ENCODE assay signal across 1 cellular context in the genomic region with DNA sequence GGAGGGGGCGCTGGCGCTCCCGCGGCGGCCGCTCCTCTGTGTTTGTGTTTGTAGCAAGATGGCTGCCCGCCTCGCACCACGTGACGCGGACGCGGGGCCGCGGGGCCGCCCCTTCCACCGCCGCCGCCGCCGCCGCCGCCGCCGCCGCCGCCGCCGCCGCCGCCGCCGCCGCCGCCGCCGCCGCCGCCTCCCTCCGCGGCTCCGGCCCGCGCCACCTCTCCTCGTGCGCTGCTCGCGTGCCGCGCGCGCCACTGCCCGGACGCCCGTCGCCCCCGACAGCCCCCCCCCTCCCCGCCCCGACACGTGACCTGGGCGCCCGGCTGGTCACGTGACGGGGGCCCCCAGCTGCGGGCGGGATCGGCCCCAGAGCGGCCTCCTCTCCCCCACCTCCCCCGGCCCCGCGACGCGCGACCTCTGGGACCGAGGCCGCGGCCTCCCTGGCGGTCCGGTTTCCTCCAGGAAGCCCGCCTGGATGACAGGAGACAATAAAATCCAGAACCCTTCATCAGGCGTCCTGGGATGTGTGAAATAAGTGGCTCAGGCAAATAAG.
TF ChIP-seq lines count a peak whose summit lies in the region.

A gene with protein sequence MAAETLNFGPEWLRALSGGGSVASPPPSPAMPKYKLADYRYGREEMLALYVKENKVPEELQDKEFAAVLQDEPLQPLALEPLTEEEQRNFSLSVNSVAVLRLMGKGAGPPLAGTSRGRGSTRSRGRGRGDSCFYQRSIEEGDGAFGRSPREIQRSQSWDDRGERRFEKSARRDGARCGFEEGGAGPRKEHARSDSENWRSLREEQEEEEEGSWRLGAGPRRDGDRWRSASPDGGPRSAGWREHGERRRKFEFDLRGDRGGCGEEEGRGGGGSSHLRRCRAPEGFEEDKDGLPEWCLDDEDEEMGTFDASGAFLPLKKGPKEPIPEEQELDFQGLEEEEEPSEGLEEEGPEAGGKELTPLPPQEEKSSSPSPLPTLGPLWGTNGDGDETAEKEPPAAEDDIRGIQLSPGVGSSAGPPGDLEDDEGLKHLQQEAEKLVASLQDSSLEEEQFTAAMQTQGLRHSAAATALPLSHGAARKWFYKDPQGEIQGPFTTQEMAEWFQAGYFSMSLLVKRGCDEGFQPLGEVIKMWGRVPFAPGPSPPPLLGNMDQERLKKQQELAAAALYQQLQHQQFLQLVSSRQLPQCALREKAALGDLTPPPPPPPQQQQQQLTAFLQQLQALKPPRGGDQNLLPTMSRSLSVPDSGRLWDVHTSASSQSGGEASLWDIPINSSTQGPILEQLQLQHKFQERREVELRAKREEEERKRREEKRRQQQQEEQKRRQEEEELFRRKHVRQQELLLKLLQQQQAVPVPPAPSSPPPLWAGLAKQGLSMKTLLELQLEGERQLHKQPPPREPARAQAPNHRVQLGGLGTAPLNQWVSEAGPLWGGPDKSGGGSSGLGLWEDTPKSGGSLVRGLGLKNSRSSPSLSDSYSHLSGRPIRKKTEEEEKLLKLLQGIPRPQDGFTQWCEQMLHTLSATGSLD (N-terminal part only) (minus strand): TSS at position 55 of the 550 bp plus-strand sequence. CDS start 6,012 bp downstream, outside the sequence.

TF ChIP-seq in SK-N-SH, 30 proteins besides CTCF, POLR2A, EP300 and RAD21 (continued from another document):
- TF ChIP-seq, protein P1, sequence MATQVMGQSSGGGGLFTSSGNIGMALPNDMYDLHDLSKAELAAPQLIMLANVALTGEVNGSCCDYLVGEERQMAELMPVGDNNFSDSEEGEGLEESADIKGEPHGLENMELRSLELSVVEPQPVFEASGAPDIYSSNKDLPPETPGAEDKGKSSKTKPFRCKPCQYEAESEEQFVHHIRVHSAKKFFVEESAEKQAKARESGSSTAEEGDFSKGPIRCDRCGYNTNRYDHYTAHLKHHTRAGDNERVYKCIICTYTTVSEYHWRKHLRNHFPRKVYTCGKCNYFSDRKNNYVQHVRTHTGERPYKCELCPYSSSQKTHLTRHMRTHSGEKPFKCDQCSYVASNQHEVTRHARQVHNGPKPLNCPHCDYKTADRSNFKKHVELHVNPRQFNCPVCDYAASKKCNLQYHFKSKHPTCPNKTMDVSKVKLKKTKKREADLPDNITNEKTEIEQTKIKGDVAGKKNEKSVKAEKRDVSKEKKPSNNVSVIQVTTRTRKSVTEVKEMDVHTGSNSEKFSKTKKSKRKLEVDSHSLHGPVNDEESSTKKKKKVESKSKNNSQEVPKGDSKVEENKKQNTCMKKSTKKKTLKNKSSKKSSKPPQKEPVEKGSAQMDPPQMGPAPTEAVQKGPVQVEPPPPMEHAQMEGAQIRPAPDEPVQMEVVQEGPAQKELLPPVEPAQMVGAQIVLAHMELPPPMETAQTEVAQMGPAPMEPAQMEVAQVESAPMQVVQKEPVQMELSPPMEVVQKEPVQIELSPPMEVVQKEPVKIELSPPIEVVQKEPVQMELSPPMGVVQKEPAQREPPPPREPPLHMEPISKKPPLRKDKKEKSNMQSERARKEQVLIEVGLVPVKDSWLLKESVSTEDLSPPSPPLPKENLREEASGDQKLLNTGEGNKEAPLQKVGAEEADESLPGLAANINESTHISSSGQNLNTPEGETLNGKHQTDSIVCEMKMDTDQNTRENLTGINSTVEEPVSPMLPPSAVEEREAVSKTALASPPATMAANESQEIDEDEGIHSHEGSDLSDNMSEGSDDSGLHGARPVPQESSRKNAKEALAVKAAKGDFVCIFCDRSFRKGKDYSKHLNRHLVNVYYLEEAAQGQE (IDR thresholded peaks at IDR 0.05; ENCODE audit: low read depth, low read length) = 0 out of 2 replicates have a peak, but pooled peaks have one; percentile 21
- TF ChIP-seq TAF1 (IDR thresholded peaks at IDR 0.05; ENCODE audit: borderline replicate concordance, low read depth, low read length) (peak; percentile 51; the same call in 1 of the 2 replicates), RXRA (IDR thresholded peaks at IDR 0.05; ENCODE audit: borderline replicate concordance, low read depth) (no peak), NRF1 (IDR thresholded peaks at IDR 0.05; ENCODE audit: low read depth, low read length) (no peak), YY1 (IDR thresholded peaks at IDR 0.05; ENCODE audit: low read depth) (peak; percentile 80), SMC3 (IDR thresholded peaks at IDR 0.05; ENCODE audit: low read depth, low read length) (no peak)
- TF ChIP-seq, protein P2, sequence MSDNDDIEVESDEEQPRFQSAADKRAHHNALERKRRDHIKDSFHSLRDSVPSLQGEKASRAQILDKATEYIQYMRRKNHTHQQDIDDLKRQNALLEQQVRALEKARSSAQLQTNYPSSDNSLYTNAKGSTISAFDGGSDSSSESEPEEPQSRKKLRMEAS (IDR thresholded peaks at IDR 0.05; ENCODE audit: low read depth) = peak; percentile 88
